Comparison of ENCODE assay signal across 26 cellular contexts in genomic region chr3:46270474-46270873, GRCh38. TPM values are rescaled to one million over a fixed set of nuclear protein-coding genes. Genes with fewer than 3 reads are reported as not detected.
DNase-seq lines count a peak whose midpoint lies in the region; ATAC-seq and TF ChIP-seq lines count a peak whose summit lies in the region.
"Had no signal": no experiment of that assay in that cellular context is flagged by ENCODE, and none has a peak within 500 bp of the region (broad histone marks: within the 10 kb centered on the region; RNA-seq: fewer than 3 reads in every experiment).

No MANE protein-coding gene starts in this region.

- 75% methylated on average over 2 of the region's 2 CpGs for WGBS in esophagus muscularis mucosa
- WGBS in mesenchymal stem cell: 72% methylated on average over 2 of the region's 2 CpGs

- no peaks in the 10 kb centered on the region for H3K9me3 ChIP-seq in CD8-positive, alpha-beta memory T cell (ENCODE audit: low read length)
- H3K9me3 ChIP-seq in esophagus muscularis mucosa: no peaks in the 10 kb centered on the region
- peaks cover 3% of the 10 kb centered on the region for H3K9me3 ChIP-seq in mesenchymal stem cell (ENCODE audit: control insufficient read depth, low read length)
- H3K9me3 ChIP-seq: A549, BE2C had no signal

- H2BK120ac ChIP-seq in mesenchymal stem cell (ENCODE audit: low read depth, low read length): no peak overlapping the region

- no peaks in the 10 kb centered on the region for H3K36me3 ChIP-seq in CD8-positive, alpha-beta memory T cell (ENCODE audit: insufficient read depth, low read length)
- H3K36me3 ChIP-seq in esophagus muscularis mucosa (no peaks in the 10 kb centered on the region), mesenchymal stem cell (ENCODE audit: control insufficient read depth in 1 of 2, insufficient read depth in 2 of 2, low read depth in 1 of 2, low read length in 2 of 2) (no peaks in the 10 kb centered on the region)
- H3K36me3 ChIP-seq: BE2C; BLaER1 treated with 17β-estradiol and CSF1 and Interleukin-3, amounts not matched to agents 10 nM and 100 nM had no signal

- peaks cover 28% of the 10 kb centered on the region for H3K36me3 Mint-ChIP-seq in activated CD8-positive, alpha-beta memory T cell treated with anti-CD3 and anti-CD28 coated beads, Interleukin-2, amount 10 ng/mL, durations not matched to agents 7 days and 5 days
- H3K36me3 Mint-ChIP-seq in CD8-positive, alpha-beta memory T cell: peaks cover 0 to 5% (median 4%) of the 10 kb centered on the region in 3 donors
- H3K36me3 Mint-ChIP-seq: CD14-positive monocyte had no signal

- no peak overlapping the region for H2AK5ac ChIP-seq in mesenchymal stem cell (ENCODE audit: low read length, severe bottlenecking)

- intact Hi-C loops in esophagus muscularis mucosa (cut with DNase I): no loop called here

- no peaks in the 10 kb centered on the region for H3K9me3 Mint-ChIP-seq in activated CD8-positive, alpha-beta memory T cell treated with anti-CD3 and anti-CD28 coated beads, Interleukin-2, amount 10 ng/mL, durations not matched to agents 7 days and 5 days (ENCODE audit: low read depth)
- no peaks in the 10 kb centered on the region for H3K9me3 Mint-ChIP-seq in CD8-positive, alpha-beta memory T cell
- H3K9me3 Mint-ChIP-seq: CD4-positive, alpha-beta T cell had no signal

- TF ChIP-seq EP300 in esophagus muscularis mucosa (IDR thresholded peaks at IDR 0.05): no peak

- CTCF ChIA-PET in activated CD8-positive, alpha-beta memory T cell treated with anti-CD3 and anti-CD28 coated beads, Interleukin-2, amount 10 ng/mL, durations not matched to agents 7 days and 5 days (lab: Charles Lee): interaction anchor here (0.9 to 6.9 kb wide), 6 partner anchors 9 to 100 kb away, joined by 3 to 186 read pairs (median 6); partner anchors contain the start of gene CCR5
- CTCF ChIA-PET in CD8-positive, alpha-beta memory T cell (lab: Charles Lee): interaction anchor here (1.0 kb wide), 1 partner anchor 99 kb away, joined by 3 read pairs; no protein-coding TSS in a partner anchor

- no peak overlapping the region for H3K18ac ChIP-seq in mesenchymal stem cell (ENCODE audit: low read depth in 1 of 2, low read length in 2 of 2)

- no peak overlapping the region for H3K14ac ChIP-seq in mesenchymal stem cell (ENCODE audit: low read length in 2 of 2)

- POLR2A ChIA-PET in CD8-positive, alpha-beta memory T cell (lab: Charles Lee): no interaction called here

- ATAC-seq in activated CD8-positive, alpha-beta memory T cell treated with anti-CD3 and anti-CD28 coated beads, Interleukin-2, amount 10 ng/mL, durations not matched to agents 7 days and 5 days: no peak
- ATAC-seq in GM21526 (IDR thresholded peaks at IDR 0.05; ENCODE audit: low FRiP score, unreplicated experiment): no peak
- ATAC-seq: A549 had no signal

- no peak overlapping the region for H3K4me3 Mint-ChIP-seq in activated CD8-positive, alpha-beta memory T cell treated with anti-CD3 and anti-CD28 coated beads, Interleukin-2, amount 10 ng/mL, durations not matched to agents 7 days and 5 days
- peak overlapping the region in 2 of 7 donors; percentile 5 to 8 for H3K4me3 Mint-ChIP-seq in CD8-positive, alpha-beta memory T cell
- H3K4me3 Mint-ChIP-seq: CD14-positive monocyte; CD4-positive, alpha-beta T cell had no signal

- no peak overlapping the region for H2AFZ ChIP-seq in mesenchymal stem cell (ENCODE audit: low read depth, low read length)
- H2AFZ ChIP-seq: GM23248 had no signal

- no peak overlapping the region for H2BK15ac ChIP-seq in mesenchymal stem cell (ENCODE audit: low read depth, poor library complexity, severe bottlenecking)

- H2BK12ac ChIP-seq in mesenchymal stem cell (ENCODE audit: low read length in 2 of 2): no peak overlapping the region

- H4K8ac ChIP-seq in mesenchymal stem cell (ENCODE audit: low read length): no peak overlapping the region

- H3K4me1 Mint-ChIP-seq in activated CD8-positive, alpha-beta memory T cell treated with anti-CD3 and anti-CD28 coated beads, Interleukin-2, amount 10 ng/mL, durations not matched to agents 7 days and 5 days: peaks cover 53% of the 10 kb centered on the region
- H3K4me1 Mint-ChIP-seq in CD8-positive, alpha-beta memory T cell: peaks cover 30 to 39% (median 36%) of the 10 kb centered on the region in 3 donors

- peak overlapping the region; percentile 57 for H3K27ac Mint-ChIP-seq in activated CD8-positive, alpha-beta memory T cell treated with anti-CD3 and anti-CD28 coated beads, Interleukin-2, amount 10 ng/mL, durations not matched to agents 7 days and 5 days
- peak overlapping the region in 5 of 8 donors; percentile 17 to 86 (median 56) for H3K27ac Mint-ChIP-seq in CD8-positive, alpha-beta memory T cell
- H3K27ac Mint-ChIP-seq: CD4-positive, alpha-beta T cell had no signal

- no peaks in the 10 kb centered on the region for H3K27me3 ChIP-seq in CD8-positive, alpha-beta memory T cell (ENCODE audit: insufficient read depth, low read length, poor library complexity, severe bottlenecking)
- H3K27me3 ChIP-seq in esophagus muscularis mucosa: no peaks in the 10 kb centered on the region
- peaks cover 11 to 15% of the 10 kb centered on the region in 2 experiments for H3K27me3 ChIP-seq in mesenchymal stem cell (ENCODE audit: control insufficient read depth in 1 of 2, insufficient read depth in 1 of 2, low read length in 2 of 2)
- H3K27me3 ChIP-seq: BE2C; BLaER1 treated with 17β-estradiol and CSF1 and Interleukin-3, amounts not matched to agents 10 nM and 100 nM had no signal

- H3K4me2 ChIP-seq in mesenchymal stem cell (ENCODE audit: low read length, poor library complexity, severe bottlenecking): no peak overlapping the region
- H3K4me2 ChIP-seq: A549; BLaER1 treated with 17β-estradiol and CSF1 and Interleukin-3, amounts not matched to agents 10 nM and 100 nM had no signal

- H3K9ac ChIP-seq in mesenchymal stem cell (ENCODE audit: low read length): no peak overlapping the region
- H3K9ac ChIP-seq: BLaER1 treated with 17β-estradiol and CSF1 and Interleukin-3, amounts not matched to agents 10 nM and 100 nM; GM23248 had no signal

- no peak for TF ChIP-seq POLR2A in esophagus muscularis mucosa (IDR thresholded peaks at IDR 0.05; ENCODE audit: low read depth)

- no peaks in the 10 kb centered on the region for H3K79me1 ChIP-seq in mesenchymal stem cell (replicated peaks; ENCODE audit: low read length, poor library complexity, severe bottlenecking)

- no peak overlapping the region for H4K91ac ChIP-seq in mesenchymal stem cell (ENCODE audit: low read length)

- H3K23ac ChIP-seq in mesenchymal stem cell (ENCODE audit: low read length in 2 of 2): no peak overlapping the region

- H3K4me1 ChIP-seq in CD8-positive, alpha-beta memory T cell (ENCODE audit: insufficient read depth, low read length): peaks cover 12% of the 10 kb centered on the region
- H3K4me1 ChIP-seq in esophagus muscularis mucosa (peaks cover 0 to 16% (median 12%) of the 10 kb centered on the region in 4 donors), mesenchymal stem cell (ENCODE audit: control insufficient read depth, insufficient read depth, low read depth, low read length) (no peaks in the 10 kb centered on the region)
- H3K4me1 ChIP-seq: A549, BE2C had no signal

- no peak overlapping the region for H3K27ac ChIP-seq in CD8-positive, alpha-beta memory T cell (ENCODE audit: low read depth, low read length)
- peak overlapping the region; percentile 50 for H3K27ac ChIP-seq in VCaP
- no peak overlapping the region for H3K27ac ChIP-seq in esophagus muscularis mucosa (replicated peaks in 1 of 4)
- H3K27ac ChIP-seq in mesenchymal stem cell (ENCODE audit: low read length, poor library complexity, severe bottlenecking): no peak overlapping the region
- H3K27ac ChIP-seq: A549; BLaER1 treated with 17β-estradiol and CSF1 and Interleukin-3, amounts not matched to agents 10 nM and 100 nM; GM23248 had no signal

- H3K4me3 ChIP-seq in CD8-positive, alpha-beta memory T cell (ENCODE audit: low read length): no peak overlapping the region
- H3K4me3 ChIP-seq in esophagus muscularis mucosa (no peak overlapping the region), mesenchymal stem cell (ENCODE audit: insufficient read depth in 1 of 2, low read depth in 1 of 2, low read length in 2 of 2) (no peak overlapping the region)
- H3K4me3 ChIP-seq: A549; BLaER1 treated with 17β-estradiol and CSF1 and Interleukin-3, amounts not matched to agents 10 nM and 100 nM; GM23248 had no signal

- peaks cover 16% of the 10 kb centered on the region for H3K27me3 Mint-ChIP-seq in activated CD8-positive, alpha-beta memory T cell treated with anti-CD3 and anti-CD28 coated beads, Interleukin-2, amount 10 ng/mL, durations not matched to agents 7 days and 5 days
- H3K27me3 Mint-ChIP-seq in CD8-positive, alpha-beta memory T cell: no peaks in the 10 kb centered on the region
- H3K27me3 Mint-ChIP-seq: CD4-positive, alpha-beta T cell had no signal

- no peak overlapping the region for H2BK5ac ChIP-seq in mesenchymal stem cell (ENCODE audit: low read depth, low read length, poor library complexity, severe bottlenecking)

- H3K4ac ChIP-seq in mesenchymal stem cell (ENCODE audit: low read depth in 1 of 2, low read length in 2 of 2): no peak overlapping the region

- DNase-seq in activated CD8-positive, alpha-beta memory T cell treated with anti-CD3 and anti-CD28 coated beads, Interleukin-2, amount 10 ng/mL, durations not matched to agents 7 days and 5 days: no peak
- no peak for DNase-seq in activated CD8-positive, alpha-beta memory T cell treated with anti-CD3 and anti-CD28 coated beads for 24 hours
- DNase-seq in CD8-positive, alpha-beta memory T cell: no peak
- DNase-seq in esophagus muscularis mucosa (ENCODE audit: extremely low spot score) (peak; percentile 74), mesenchymal stem cell (no peak), amygdala (lab: John Stamatoyannopoulos, UW) (no peak)
- DNase-seq: 8988T; ACHN; AML-193; BE2C; Calu3; CD4-positive, alpha-beta T cell; COR-L47; DMS53; DMS79 treated with DMSO at 0.1 percent for 48 hours; GF-D8; GM23248; H7; HCEC 1CT had no signal

- TF ChIP-seq CTCF in VCaP (conservative IDR thresholded peaks at IDR 0.05) (no peak), esophagus muscularis mucosa (IDR thresholded peaks at IDR 0.05) (no peak)

RNA-seq across cellular contexts. Expression of gene CCR3, which starts 28.2 kb away (rescaled TPM):
- total RNA-seq in activated CD8-positive, alpha-beta memory T cell treated with anti-CD3 and anti-CD28 coated beads, Interleukin-2, amount 10 ng/mL, durations not matched to agents 7 days and 5 days: 1 to 10 TPM; 1.4 to 2.0 TPM
- not detected for total RNA-seq in CD8-positive, alpha-beta memory T cell
- polyA plus RNA-seq in CD8-positive, alpha-beta memory T cell: 0.22 TPM
- total RNA-seq in esophagus muscularis mucosa: not detected
- 0.06 TPM for polyA plus RNA-seq in mesenchymal stem cell (2013, experiment 1 of 2)
- polyA plus RNA-seq in mesenchymal stem cell (2013, experiment 2 of 2): 0.03 TPM
- total RNA-seq: CD4-positive, alpha-beta T cell; Daoy; GM23248; H1; H7 had no signal
- polyA plus RNA-seq: A549, GM23248, H1 had no signal
